ENCODE assay signal across 14 cellular contexts in the genomic region with DNA sequence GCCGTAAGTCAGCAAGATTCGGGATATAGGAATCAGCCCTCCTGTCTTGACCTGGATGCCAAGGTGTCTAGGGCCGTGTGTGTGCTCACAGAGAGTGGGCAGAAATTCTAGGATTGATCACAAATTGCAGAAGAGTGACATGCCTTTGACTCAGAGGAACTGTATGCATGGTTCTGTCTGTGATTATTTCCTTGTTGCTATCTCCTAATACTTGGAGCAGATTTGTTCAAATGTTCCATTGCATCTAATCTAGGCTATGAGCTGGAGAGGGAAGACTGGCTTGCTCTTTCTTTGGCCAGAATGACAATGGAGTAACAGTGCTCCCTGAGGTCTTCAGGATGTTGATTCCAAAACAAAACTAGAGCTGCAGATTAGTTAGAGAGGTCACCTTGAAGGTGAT.
DNase-seq lines count a peak whose midpoint lies in the region; ATAC-seq, FAIRE-seq and TF ChIP-seq lines count a peak whose summit lies in the region.
"Had no signal": no experiment of that assay in that cellular context is flagged by ENCODE, and none has a peak within 500 bp of the region (broad histone marks: within the 10 kb centered on the region; RNA-seq: fewer than 3 reads in every experiment).

No MANE protein-coding gene starts in this region.

- H3K9me3 ChIP-seq in BLaER1 (peaks cover 11% of the 10 kb centered on the region), astrocyte (ENCODE audit: insufficient read depth, low read depth, low read length) (peaks cover 5% of the 10 kb centered on the region)
- no peaks in the 10 kb centered on the region for H3K9me3 ChIP-seq in CD8-positive, alpha-beta T cell (ENCODE audit: low read length)
- H3K9me3 ChIP-seq: BE2C had no signal

- TF ChIP-seq CTCF in astrocyte (IDR thresholded peaks at IDR 0.05; ENCODE audit: insufficient read depth, low read depth, low read length) (no peak), fibroblast of mammary gland (conservative IDR thresholded peaks at IDR 0.05; ENCODE audit: control insufficient read depth, insufficient read depth, low read depth, low read length) (no peak)
- no peak for TF ChIP-seq CTCF in CD8-positive, alpha-beta T cell (IDR thresholded peaks at IDR 0.05)

- H3K27me3 Mint-ChIP-seq in astrocyte (ENCODE audit: low read depth, unreplicated experiment): peaks cover 4% of the 10 kb centered on the region
- peaks cover 8% of the 10 kb centered on the region for H3K27me3 Mint-ChIP-seq in CD8-positive, alpha-beta T cell (ENCODE audit: low read depth)

- no peak overlapping the region for H3K9ac ChIP-seq in BLaER1
- no peak overlapping the region for H3K9ac ChIP-seq in astrocyte (ENCODE audit: low read length)

- peaks cover 8% of the 10 kb centered on the region for H3K9me3 Mint-ChIP-seq in astrocyte (ENCODE audit: unreplicated experiment)
- H3K9me3 Mint-ChIP-seq in CD8-positive, alpha-beta T cell: peaks cover 2% of the 10 kb centered on the region

- no peak overlapping the region for H3K4me3 Mint-ChIP-seq in astrocyte (ENCODE audit: unreplicated experiment)
- H3K4me3 Mint-ChIP-seq in CD8-positive, alpha-beta T cell: no peak overlapping the region

- H3K4me1 Mint-ChIP-seq in astrocyte (ENCODE audit: low read depth, unreplicated experiment): no peaks in the 10 kb centered on the region
- no peaks in the 10 kb centered on the region for H3K4me1 Mint-ChIP-seq in CD8-positive, alpha-beta T cell (ENCODE audit: low read depth)

- DNase-seq in astrocyte (ENCODE audit: low read depth) (peak; percentile 20), fibroblast of mammary gland (ENCODE audit: low read depth) (peak; percentile 26), kidney tubule cell (ENCODE audit: low spot score) (peak; percentile 55), NCI-H187 treated with DMSO at 0.1 percent for 48 hours (lab: John Stamatoyannopoulos, UW) (no peak), NCI-H510A treated with DMSO at 0.1 percent for 48 hours (lab: John Stamatoyannopoulos, UW) (no peak), LoVo (ENCODE audit: low spot score) (no peak)
- no peak for DNase-seq in CD8-positive, alpha-beta T cell
- DNase-seq: ACHN, BE2C, DMS53, GF-D8, IMR-90 had no signal

- H3K4me2 ChIP-seq in BLaER1 (peak overlapping the region; percentile 77), astrocyte (ENCODE audit: low read length) (no peak overlapping the region)

- FAIRE-seq in astrocyte (lab: Jason Lieb, UNC): no peak

- H2AFZ ChIP-seq in astrocyte (ENCODE audit: low read depth, low read length): no peak overlapping the region

- peaks cover 44% of the 10 kb centered on the region for H3K4me1 ChIP-seq in BLaER1
- no peaks in the 10 kb centered on the region for H3K4me1 ChIP-seq in astrocyte (ENCODE audit: insufficient read depth, low read length)
- no peaks in the 10 kb centered on the region for H3K4me1 ChIP-seq in CD8-positive, alpha-beta T cell (ENCODE audit: insufficient read depth, low read length)
- H3K4me1 ChIP-seq: BE2C had no signal

- H3K4me3 ChIP-seq in BLaER1 (no peak overlapping the region), astrocyte (ENCODE audit: insufficient read depth, low read depth, low read length) (no peak overlapping the region), fibroblast of mammary gland (ENCODE audit: control insufficient read depth, low read depth, low read length) (no peak overlapping the region)
- H3K4me3 ChIP-seq in CD8-positive, alpha-beta T cell (ENCODE audit: low read depth, low read length): no peak overlapping the region

- no peaks in the 10 kb centered on the region for H3K36me3 Mint-ChIP-seq in astrocyte (ENCODE audit: low read depth, unreplicated experiment)
- H3K36me3 Mint-ChIP-seq in CD8-positive, alpha-beta T cell: no peaks in the 10 kb centered on the region

- CTCF ChIA-PET in CD8-positive, alpha-beta T cell (lab: Charles Lee): no interaction called here

- H3K27me3 ChIP-seq in BLaER1 (no peaks in the 10 kb centered on the region), astrocyte (ENCODE audit: insufficient read depth, low read length) (no peaks in the 10 kb centered on the region)
- H3K27me3 ChIP-seq in CD8-positive, alpha-beta T cell (ENCODE audit: insufficient read depth, low read length): no peaks in the 10 kb centered on the region
- H3K27me3 ChIP-seq: BE2C had no signal

- no peak overlapping the region for H3K27ac Mint-ChIP-seq in astrocyte (ENCODE audit: unreplicated experiment)
- no peak overlapping the region for H3K27ac Mint-ChIP-seq in CD8-positive, alpha-beta T cell

- H3K79me2 ChIP-seq in astrocyte (ENCODE audit: insufficient read depth, low read length): no peaks in the 10 kb centered on the region

- ATAC-seq in CD8-positive, alpha-beta T cell: no peak
- ATAC-seq: HCT116 had no signal

- H3K27ac ChIP-seq in BLaER1 (no peak overlapping the region), astrocyte (ENCODE audit: low read depth, low read length) (no peak overlapping the region)
- no peak overlapping the region for H3K27ac ChIP-seq in CD8-positive, alpha-beta T cell (ENCODE audit: low read depth, low read length)

- intact Hi-C loops in CD8-positive, alpha-beta T cell (cut with DNase I, micrococcal nuclease): no loop called here

- H3K36me3 ChIP-seq in BLaER1 (no peaks in the 10 kb centered on the region), astrocyte (ENCODE audit: insufficient read depth, low read length) (no peaks in the 10 kb centered on the region)
- H3K36me3 ChIP-seq in CD8-positive, alpha-beta T cell (ENCODE audit: insufficient read depth, low read length): no peaks in the 10 kb centered on the region
- H3K36me3 ChIP-seq: BE2C had no signal

- H4K20me1 ChIP-seq in BLaER1: no peaks in the 10 kb centered on the region
- H4K20me1 ChIP-seq in astrocyte (ENCODE audit: insufficient read depth, low read length): no peaks in the 10 kb centered on the region

- POLR2A ChIA-PET in CD8-positive, alpha-beta T cell (lab: Charles Lee): no interaction called here

Comparison
In these comparisons a context has a peak if more than half of its experiments do, and no peak if none do; other contexts are left out.
1. DNase-seq: peak in astrocyte (single experiment), fibroblast of mammary gland (single experiment) and kidney tubule cell (single experiment); none in NCI-H187 treated with DMSO at 0.1 percent for 48 hours (single experiment), NCI-H510A treated with DMSO at 0.1 percent for 48 hours (single experiment), CD8-positive, alpha-beta T cell (0 of 7) and LoVo (single experiment).